In the genomic region with DNA sequence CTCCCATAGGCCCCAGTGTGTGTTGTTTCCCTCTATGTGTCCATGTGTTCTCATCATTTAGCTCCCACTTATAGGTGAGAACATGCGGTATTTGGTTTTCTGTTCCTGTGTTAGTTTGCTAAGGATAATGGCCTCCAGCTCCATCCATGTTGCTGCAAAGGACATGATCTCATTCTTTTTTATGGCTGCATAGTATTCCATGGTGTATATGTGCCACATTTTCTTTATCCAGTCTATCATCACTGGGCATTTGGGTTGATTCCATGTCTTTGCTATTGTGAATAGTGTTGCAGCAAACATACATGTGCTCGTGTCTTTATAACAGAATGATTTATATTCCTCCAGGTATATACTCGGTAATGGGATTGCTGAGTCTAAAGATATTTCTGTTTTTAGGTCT, we compare ENCODE assay signal across 6 cellular contexts. TPM values are rescaled to one million over a fixed set of nuclear protein-coding genes. Genes with fewer than 3 reads are reported as not detected.
"Had no signal": no experiment of that assay in that cellular context is flagged by ENCODE, and none has a peak within 500 bp of the region (broad histone marks: within the 10 kb centered on the region; RNA-seq: fewer than 3 reads in every experiment).

No MANE protein-coding gene starts in this region.

RNA-seq across cellular contexts. Expression of gene TESPA1, which starts 2.2 kb away (rescaled TPM):
- total RNA-seq: cardiac muscle cell, NCI-H460 had no signal
- polyA plus RNA-seq: cardiac muscle cell had no signal

RNA-seq across cellular contexts. Expression of gene NEUROD4, which starts 33.0 kb away (rescaled TPM):
- total RNA-seq: activated CD8-positive, alpha-beta memory T cell treated with anti-CD3 and anti-CD28 coated beads for 36 hours; cardiac muscle cell; NCI-H460; OCI-LY7; RPMI7951 had no signal
- polyA plus RNA-seq: adipose tissue, cardiac muscle cell had no signal
